12 cellular contexts compared by ENCODE assay signal in the genomic region with DNA sequence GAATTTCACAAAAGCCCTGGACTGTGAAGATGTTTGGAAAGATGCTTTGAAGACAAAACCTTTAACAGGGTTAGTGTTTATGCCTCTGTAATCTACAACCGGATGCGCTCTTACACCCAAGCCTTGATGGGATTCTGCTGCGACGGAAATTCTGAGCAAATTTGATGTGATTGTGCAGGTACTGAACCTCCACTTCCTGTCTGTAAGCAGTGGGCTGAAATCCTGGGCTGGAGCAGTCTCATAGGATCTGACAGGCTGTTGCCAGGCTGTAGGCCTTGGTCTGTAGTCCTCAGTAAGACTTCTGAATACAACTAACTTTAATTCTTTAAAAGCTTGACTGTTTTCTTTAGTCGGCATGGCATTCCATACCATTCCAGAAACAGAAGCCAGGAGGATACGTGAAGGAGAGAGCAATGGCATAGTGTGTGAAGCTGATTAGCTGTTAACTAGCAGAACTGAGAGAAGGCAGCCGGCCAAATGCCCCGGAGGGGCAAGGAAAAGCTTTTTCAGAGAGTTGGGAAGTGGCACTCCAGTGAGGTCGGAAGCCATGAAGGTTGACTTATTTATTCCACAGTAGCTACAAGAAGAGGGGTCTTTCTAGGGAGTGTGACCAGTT.
DNase-seq lines count a peak whose midpoint lies in the region; ATAC-seq and TF ChIP-seq lines count a peak whose summit lies in the region.
"Had no signal": no experiment of that assay in that cellular context is flagged by ENCODE, and none has a peak within 500 bp of the region (broad histone marks: within the 10 kb centered on the region; RNA-seq: fewer than 3 reads in every experiment).

No MANE protein-coding gene starts in this region.

- H3K79me2 ChIP-seq in parathyroid adenoma = no peaks in the 10 kb centered on the region

- H2AFZ ChIP-seq in parathyroid adenoma = peak overlapping the region; percentile 87

- no peaks in the 10 kb centered on the region for H3K36me3 Mint-ChIP-seq in brain

- H3K9ac ChIP-seq in parathyroid adenoma = no peak overlapping the region

- peak overlapping the region; percentile 10 to 98 (median 92) for H3K27ac Mint-ChIP-seq in brain

- H3K9me3 ChIP-seq in BE2C = no peaks in the 10 kb centered on the region
- no peaks in the 10 kb centered on the region for H3K9me3 ChIP-seq in parathyroid adenoma (ENCODE audit: control insufficient read depth, low read length)

- TF ChIP-seq CTCF in BE2C (IDR thresholded peaks at IDR 0.05; ENCODE audit: low read depth, low read length) (no peak), brain (conservative IDR thresholded peaks at IDR 0.05) (no peak), parathyroid adenoma (IDR thresholded peaks at IDR 0.05) (no peak)

- DNase-seq in BE2C = peak; percentile 8
- DNase-seq in activated CD4-positive, alpha-beta T cell treated with anti-CD3 and anti-CD28 coated beads, Interleukin-2, amount 50 U/mL, for 1 hour = peak; percentile 61
- no peak for DNase-seq in ecto neural progenitor cell (ENCODE audit: low spot score)
- no peak for DNase-seq in erythroblast (lab: John Stamatoyannopoulos, UW)
- DNase-seq: effector CD8-positive, alpha-beta T cell; NCI-H446 treated with DMSO at 0.1 percent for 48 hours had no signal

- peak overlapping the region; percentile 5 to 72 (median 53) for H3K4me3 Mint-ChIP-seq in brain

- no peaks in the 10 kb centered on the region for H3K36me3 ChIP-seq in BE2C
- H3K36me3 ChIP-seq in parathyroid adenoma (ENCODE audit: control insufficient read depth, insufficient read depth, low read length) = no peaks in the 10 kb centered on the region

- H3K27me3 ChIP-seq in BE2C (no peaks in the 10 kb centered on the region), parathyroid adenoma (ENCODE audit: control insufficient read depth, insufficient read depth, low read length) (no peaks in the 10 kb centered on the region)

- peaks cover 3% of the 10 kb centered on the region for H3K27me3 Mint-ChIP-seq in brain

- no peak for TF ChIP-seq POLR2A in erythroblast (IDR thresholded peaks at IDR 0.05; ENCODE audit: low read length)

- H3K4me2 ChIP-seq in parathyroid adenoma (ENCODE audit: low read length) = peak overlapping the region; percentile 47

- peaks cover 40% of the 10 kb centered on the region for H3K4me1 Mint-ChIP-seq in brain

- peaks cover 0 to 5% (median 1%) of the 10 kb centered on the region in 5 experiments for H3K9me3 Mint-ChIP-seq in brain

- H3K4me1 ChIP-seq in BE2C (no peaks in the 10 kb centered on the region), parathyroid adenoma (peaks cover 8% of the 10 kb centered on the region)

- peak overlapping the region; percentile 81 for H3K27ac ChIP-seq in parathyroid adenoma
- H3K27ac ChIP-seq: HL-60 had no signal

- no peak overlapping the region for H3K4me3 ChIP-seq in BE2C (ENCODE audit: low read depth, low read length)
- H3K4me3 ChIP-seq in parathyroid adenoma (ENCODE audit: low read depth, low read length) = peak overlapping the region; percentile 30
- H3K4me3 ChIP-seq: lung had no signal

- ATAC-seq in HG03175 (IDR thresholded peaks at IDR 0.05; ENCODE audit: unreplicated experiment) (no peak), GM18909 (IDR thresholded peaks at IDR 0.05; ENCODE audit: poor library complexity, unreplicated experiment) (no peak)

Comparison
In these comparisons a context has a peak if more than half of its experiments do, and no peak if none do; other contexts are left out.
1. DNase-seq: peak in BE2C (single experiment) and activated CD4-positive, alpha-beta T cell treated with anti-CD3 and anti-CD28 coated beads, Interleukin-2, amount 50 U/mL, for 1 hour (single experiment); none in ecto neural progenitor cell (single experiment) and erythroblast (0 of 2).